In genomic region chr5:154741415-154741814, GRCh38 we compare ENCODE assay signal across 2 cellular contexts.
TF ChIP-seq lines count a peak whose summit lies in the region.

No MANE protein-coding gene starts in this region.

TF ChIP-seq in IMR-90, 13 proteins besides CTCF, POLR2A, EP300 and RAD21:
- no peak for TF ChIP-seq CEBPB (IDR thresholded peaks at IDR 0.05; ENCODE audit: low read depth, low read length)
- TF ChIP-seq USF2 (IDR thresholded peaks at IDR 0.05; ENCODE audit: low read depth, low read length) = no peak
- TF ChIP-seq RCOR1 (IDR thresholded peaks at IDR 0.05; ENCODE audit: insufficient replicate concordance, low read length) = no peak
- no peak for TF ChIP-seq FOS (IDR thresholded peaks at IDR 0.05; ENCODE audit: low read depth, low read length)

TF ChIP-seq in H1, 55 proteins besides CTCF, POLR2A, EP300 and RAD21:
- TF ChIP-seq NRF1 (IDR thresholded peaks at IDR 0.05; ENCODE audit: low read depth, low read length) (no peak), RNF2 (IDR thresholded peaks at IDR 0.05; ENCODE audit: borderline replicate concordance, low read depth, low read length, missing control alignments, poor library complexity, severe bottlenecking) (no peak), RXRA (IDR thresholded peaks at IDR 0.05; ENCODE audit: insufficient read depth, low read depth, low read length) (no peak), CHD7 (IDR thresholded peaks at IDR 0.05; ENCODE audit: insufficient replicate concordance, low read length) (no peak), CEBPB (IDR thresholded peaks at IDR 0.05; ENCODE audit: low read depth, low read length) (no peak), TAF1 (IDR thresholded peaks at IDR 0.05; ENCODE audit: low read depth, low read length) (no peak), EZH2 (IDR thresholded peaks at IDR 0.05; ENCODE audit: low read depth, low read length, severe bottlenecking) (no peak), TCF12 (IDR thresholded peaks at IDR 0.05; ENCODE audit: low read depth, low read length) (no peak), JUND (IDR thresholded peaks at IDR 0.05; ENCODE audit: low read length) (no peak), CBX8 (IDR thresholded peaks at IDR 0.05; ENCODE audit: borderline replicate concordance, low read depth, low read length) (no peak), RBBP5 (IDR thresholded peaks at IDR 0.05; ENCODE audit: borderline replicate concordance, low read depth, low read length) (no peak), E2F6 (IDR thresholded peaks at IDR 0.05) (no peak), SIN3A (conservative IDR thresholded peaks at IDR 0.05 in 1 of 2, IDR thresholded peaks at IDR 0.05 in 1 of 2; ENCODE audit: low read depth in 1 of 2, low read length in 2 of 2) (no peak), ATF3 (IDR thresholded peaks at IDR 0.05; ENCODE audit: insufficient read depth, low read depth, low read length) (no peak), SUZ12 (IDR thresholded peaks at IDR 0.05; ENCODE audit: low read length) (no peak), CTBP2 (IDR thresholded peaks at IDR 0.05; ENCODE audit: borderline replicate concordance, insufficient read depth, insufficient read length, low read length) (no peak), CREB1 (IDR thresholded peaks at IDR 0.05) (no peak), BCL11A (IDR thresholded peaks at IDR 0.05; ENCODE audit: low read depth in 2 of 2, low read length in 2 of 2) (no peak), TAF7 (optimal IDR thresholded peaks at IDR 0.05; ENCODE audit: borderline replicate concordance, low read depth, low read length) (no peak), TEAD4 (IDR thresholded peaks at IDR 0.05; ENCODE audit: low read depth, low read length) (no peak)
